In genomic region chr14:33568935-33569579, GRCh38 we compare ENCODE assay signal across 1 cellular context.
TF ChIP-seq lines count a peak whose summit lies in the region.

No MANE protein-coding gene starts in this region.

TF ChIP-seq in SK-N-SH treated with all-trans-retinoic acid at 6 μM for 48 hours, 23 proteins besides CTCF, POLR2A, EP300 and RAD21 (continued from another document):
- TF ChIP-seq CSRNP3 (CRISPR knock-in tag; IDR thresholded peaks at IDR 0.05) (no peak), RARB (CRISPR knock-in tag; IDR thresholded peaks at IDR 0.05) (no peak), BACH2 (CRISPR knock-in tag; IDR thresholded peaks at IDR 0.05; ENCODE audit: borderline replicate concordance) (no peak)
